14 cellular contexts compared by ENCODE assay signal in genomic region chr19:39128511-39129079, GRCh38. TPM values are rescaled to one million over a fixed set of nuclear protein-coding genes. Genes with fewer than 3 reads are reported as not detected.
DNase-seq lines count a peak whose midpoint lies in the region; ATAC-seq and TF ChIP-seq lines count a peak whose summit lies in the region.
"Had no signal": no experiment of that assay in that cellular context is flagged by ENCODE, and none has a peak within 500 bp of the region (broad histone marks: within the 10 kb centered on the region; RNA-seq: fewer than 3 reads in every experiment).

No MANE protein-coding gene starts in this region.

- H3K9me3 Mint-ChIP-seq in brain, result peaks cover 0 to 4% (median 0%) of the 10 kb centered on the region in 5 experiments
- no peaks in the 10 kb centered on the region for H3K9me3 Mint-ChIP-seq in natural killer cell treated with Interleukin-12 subunit alpha and Interleukin-12 subunit beta and Interleukin-15 and Interleukin-18, amount 100 ng/mL, for 72 hours
- H3K9me3 Mint-ChIP-seq: activated naive CD8-positive, alpha-beta T cell treated with anti-CD3 and anti-CD28 coated beads, Interleukin-2, amount 10 ng/mL, durations not matched to agents 7 days and 5 days; stimulated activated naive CD8-positive, alpha-beta T cell treated with anti-CD3 and anti-CD28 coated beads, Interleukin-15, amount 100 ng/mL, for 72 hours had no signal

- H3K27me3 ChIP-seq in GM23248 (replicated peaks; ENCODE audit: insufficient read depth), result no peaks in the 10 kb centered on the region
- H3K27me3 ChIP-seq in lower lobe of right lung (ENCODE audit: low read depth), result no peaks in the 10 kb centered on the region
- no peaks in the 10 kb centered on the region for H3K27me3 ChIP-seq in transverse colon

- peaks cover 6% of the 10 kb centered on the region for H3K4me1 ChIP-seq in GM23248 (ENCODE audit: insufficient read depth)
- peaks cover 78% of the 10 kb centered on the region for H3K4me1 ChIP-seq in lower lobe of right lung
- peaks cover 36 to 81% (median 70%) of the 10 kb centered on the region in 4 donors for H3K4me1 ChIP-seq in transverse colon

- peak overlapping the region in 3 of 5 experiments; percentile 91 to 100 (median 92) for H3K4me3 Mint-ChIP-seq in brain
- H3K4me3 Mint-ChIP-seq in natural killer cell treated with Interleukin-12 subunit alpha and Interleukin-12 subunit beta and Interleukin-15 and Interleukin-18, amount 100 ng/mL, for 72 hours, result no peak overlapping the region
- H3K4me3 Mint-ChIP-seq: activated naive CD8-positive, alpha-beta T cell treated with anti-CD3 and anti-CD28 coated beads, Interleukin-2, amount 10 ng/mL, durations not matched to agents 7 days and 5 days; stimulated activated naive CD8-positive, alpha-beta T cell treated with anti-CD3 and anti-CD28 coated beads, Interleukin-15, amount 100 ng/mL, for 72 hours had no signal

- no peak for TF ChIP-seq EP300 in transverse colon (IDR thresholded peaks at IDR 0.05; ENCODE audit: low read depth)

- DNase-seq in GM23248 (peak; percentile 51), lower lobe of right lung (no peak), transverse colon (peak; percentile 53), AG20443 (ENCODE audit: low spot score) (no peak), ureter (ENCODE audit: low spot score) (no peak)
- no peak for DNase-seq in natural killer cell treated with Interleukin-12 subunit alpha and Interleukin-12 subunit beta and Interleukin-15 and Interleukin-18, amount 100 ng/mL, for 72 hours (ENCODE audit: low spot score)
- DNase-seq: activated CD8-positive, alpha-beta memory T cell treated with anti-CD3 and anti-CD28 coated beads for 24 hours; activated naive CD8-positive, alpha-beta T cell treated with anti-CD3 and anti-CD28 coated beads, Interleukin-2, amount 10 ng/mL, durations not matched to agents 7 days and 5 days; effector memory CD4-positive, alpha-beta T cell; mesendoderm; Right ventricle myocardium superior; stimulated activated naive CD8-positive, alpha-beta T cell treated with anti-CD3 and anti-CD28 coated beads, Interleukin-15, amount 100 ng/mL, for 72 hours had no signal

- no peak for TF ChIP-seq POLR2A in transverse colon (IDR thresholded peaks at IDR 0.05)

- H3K36me3 ChIP-seq in GM23248 (ENCODE audit: low read depth) (no peaks in the 10 kb centered on the region), lower lobe of right lung (no peaks in the 10 kb centered on the region), transverse colon (no peaks in the 10 kb centered on the region)
- H3K36me3 ChIP-seq: HAP-1 had no signal

- no peak overlapping the region for H3K27ac ChIP-seq in GM23248
- peak overlapping the region; percentile 51 for H3K27ac ChIP-seq in lower lobe of right lung
- H3K27ac ChIP-seq in transverse colon, result peak overlapping the region; percentile 86 to 96 (median 93)

- H3K9me3 ChIP-seq in GM23248 (ENCODE audit: low read depth), result no peaks in the 10 kb centered on the region
- no peaks in the 10 kb centered on the region for H3K9me3 ChIP-seq in lower lobe of right lung
- no peaks in the 10 kb centered on the region for H3K9me3 ChIP-seq in transverse colon
- H3K9me3 ChIP-seq: HAP-1 had no signal

- peaks cover 87% of the 10 kb centered on the region for H3K4me1 Mint-ChIP-seq in brain
- H3K4me1 Mint-ChIP-seq in natural killer cell treated with Interleukin-12 subunit alpha and Interleukin-12 subunit beta and Interleukin-15 and Interleukin-18, amount 100 ng/mL, for 72 hours (ENCODE audit: low read depth in 2 of 2), result peaks cover 35 to 53% of the 10 kb centered on the region in 2 donors

- peak overlapping the region in 3 of 5 experiments; percentile 11 to 99 (median 66) for H3K27ac Mint-ChIP-seq in brain
- peak overlapping the region in 1 of 2 donors; percentile 84 for H3K27ac Mint-ChIP-seq in natural killer cell treated with Interleukin-12 subunit alpha and Interleukin-12 subunit beta and Interleukin-15 and Interleukin-18, amount 100 ng/mL, for 72 hours
- H3K27ac Mint-ChIP-seq: activated naive CD8-positive, alpha-beta T cell treated with anti-CD3 and anti-CD28 coated beads, Interleukin-2, amount 10 ng/mL, durations not matched to agents 7 days and 5 days had no signal

- H3K9me2 ChIP-seq in GM23248 (ENCODE audit: insufficient read depth), result no peaks in the 10 kb centered on the region

- no peak for ATAC-seq in lower lobe of right lung
- no peak for ATAC-seq in natural killer cell treated with Interleukin-12 subunit alpha and Interleukin-12 subunit beta and Interleukin-15 and Interleukin-18, amount 100 ng/mL, for 72 hours
- ATAC-seq: stimulated activated naive CD8-positive, alpha-beta T cell treated with anti-CD3 and anti-CD28 coated beads, Interleukin-15, amount 100 ng/mL, for 72 hours had no signal

- H4K20me1 ChIP-seq in GM23248 (ENCODE audit: insufficient read depth), result no peaks in the 10 kb centered on the region

- intact Hi-C loops in lower lobe of right lung (cut with DNase I), result loop anchor here (10.0 kb wide), 1 partner anchor 196 kb away; the partner anchor contains the start of gene LRFN1
- intact Hi-C loops in transverse colon (cut with DNase I; ENCODE audit: low total_unique reads), result loop anchor here (5.0 kb wide), 1 partner anchor 406 kb away; no protein-coding TSS in a partner anchor

- no peak overlapping the region for H3K4me2 ChIP-seq in GM23248 (ENCODE audit: unreplicated experiment)

- in situ Hi-C loops in GM23248 (cut with MboI), result no loop called here
- in situ Hi-C loops in transverse colon (cut with MboI; ENCODE audit: low pct_ligation_motif_present in 1 of 4, low pct_unique_long_range_greater_than_20kb in 1 of 4, low sequenced_read_pairs in 3 of 4), result loop anchor here in 1 of 4 donors (10.0 kb wide), 1 partner anchor 206 kb away; the partner anchor contains the start of gene GMFG

- H2AFZ ChIP-seq in GM23248, result no peak overlapping the region

- H3F3A ChIP-seq in GM23248 (ENCODE audit: insufficient read depth), result no peaks in the 10 kb centered on the region

- H3K36me3 Mint-ChIP-seq in brain, result no peaks in the 10 kb centered on the region
- H3K36me3 Mint-ChIP-seq in natural killer cell treated with Interleukin-12 subunit alpha and Interleukin-12 subunit beta and Interleukin-15 and Interleukin-18, amount 100 ng/mL, for 72 hours, result no peaks in the 10 kb centered on the region

- peaks cover 78% of the 10 kb centered on the region for H3K79me2 ChIP-seq in GM23248 (ENCODE audit: insufficient read depth)

- 34 to 35% methylated on average over 6 of the region's 6 CpGs for WGBS in GM23248 (ENCODE audit: low coverage in 1 of 2, low lambda C conversion rate in 2 of 2, missing lambda C conversion rate in 2 of 2), 2 experiments
- 30 to 40% methylated on average over 4 to 6 of the region's 6 CpGs for WGBS in transverse colon (ENCODE audit: low coverage in 1 of 2), 2 donors

- peaks cover 6% of the 10 kb centered on the region for H3K27me3 Mint-ChIP-seq in brain
- H3K27me3 Mint-ChIP-seq in natural killer cell treated with Interleukin-12 subunit alpha and Interleukin-12 subunit beta and Interleukin-15 and Interleukin-18, amount 100 ng/mL, for 72 hours, result no peaks in the 10 kb centered on the region
- H3K27me3 Mint-ChIP-seq: activated naive CD8-positive, alpha-beta T cell treated with anti-CD3 and anti-CD28 coated beads, Interleukin-2, amount 10 ng/mL, durations not matched to agents 7 days and 5 days; stimulated activated naive CD8-positive, alpha-beta T cell treated with anti-CD3 and anti-CD28 coated beads, Interleukin-15, amount 100 ng/mL, for 72 hours had no signal

- TF ChIP-seq CTCF in brain (conservative IDR thresholded peaks at IDR 0.05), result no peak
- no peak for TF ChIP-seq CTCF in lower lobe of right lung (IDR thresholded peaks at IDR 0.05)
- TF ChIP-seq CTCF in transverse colon (IDR thresholded peaks at IDR 0.05), result no peak

- no peak overlapping the region for H3K4me3 ChIP-seq in GM23248
- H3K4me3 ChIP-seq in lower lobe of right lung, result no peak overlapping the region
- H3K4me3 ChIP-seq in transverse colon, result no peak overlapping the region
- H3K4me3 ChIP-seq: HAP-1 had no signal

- no peak overlapping the region for H3K9ac ChIP-seq in GM23248

RNA-seq across cellular contexts. Expression of gene PAK4, which starts 3.0 kb away (rescaled TPM):
- 6.8 and 10.9 TPM in 2 replicates for total RNA-seq in GM23248 (2014; rRNA removed; shearing (Covaris generic))
- polyA plus RNA-seq in GM23248 (2016; fragmentation: Nextera tagmentation; extraction: Ambion mirVana) (20.1 and 21.1 TPM in 2 replicates), brain (ENCODE audit: insufficient read depth, low read depth, low replicate concordance) (90.2 TPM)
- total RNA-seq in lower lobe of right lung (73.0 TPM), transverse colon (10 to 100 TPM; 43.8 to 96.1 (median 63.2) TPM), ureter (88.2 TPM)
- 10 to 100 TPM; 18.3 to 22.9 TPM for total RNA-seq in natural killer cell treated with Interleukin-12 subunit alpha and Interleukin-12 subunit beta and Interleukin-15 and Interleukin-18, amount 100 ng/mL, for 72 hours

RNA-seq across cellular contexts. Expression of gene ACP7, which starts 44.4 kb away (rescaled TPM):
- total RNA-seq in GM23248 (2014; rRNA removed; shearing (Covaris generic)), result not detected in 2 replicates
- polyA plus RNA-seq in GM23248 (2016; fragmentation: Nextera tagmentation; extraction: Ambion mirVana), result 0.30 and 0.47 TPM in 2 replicates
- 1.3 TPM for polyA plus RNA-seq in brain (ENCODE audit: insufficient read depth, low read depth, low replicate concordance)
- total RNA-seq in lower lobe of right lung, result not detected
- not detected for total RNA-seq in transverse colon
- total RNA-seq in natural killer cell treated with Interleukin-12 subunit alpha and Interleukin-12 subunit beta and Interleukin-15 and Interleukin-18, amount 100 ng/mL, for 72 hours, result under 1 TPM in 1 of 2 donors, not detected in 1; 0.36 TPM
- total RNA-seq in ureter, result 1.8 TPM
- total RNA-seq: activated naive CD8-positive, alpha-beta T cell treated with anti-CD3 and anti-CD28 coated beads, Interleukin-2, amount 10 ng/mL, durations not matched to agents 7 days and 5 days; Right ventricle myocardium superior had no signal

Comparison
In these comparisons a context has a peak if more than half of its experiments do, and no peak if none do; other contexts are left out.
1. DNase-seq: peak in GM23248 (single experiment) and transverse colon (single experiment); none in lower lobe of right lung (single experiment), natural killer cell treated with Interleukin-12 subunit alpha and Interleukin-12 subunit beta and Interleukin-15 and Interleukin-18, amount 100 ng/mL, for 72 hours (single experiment), AG20443 (single experiment) and ureter (single experiment).